22 cellular contexts compared by ENCODE assay signal in the genomic region with DNA sequence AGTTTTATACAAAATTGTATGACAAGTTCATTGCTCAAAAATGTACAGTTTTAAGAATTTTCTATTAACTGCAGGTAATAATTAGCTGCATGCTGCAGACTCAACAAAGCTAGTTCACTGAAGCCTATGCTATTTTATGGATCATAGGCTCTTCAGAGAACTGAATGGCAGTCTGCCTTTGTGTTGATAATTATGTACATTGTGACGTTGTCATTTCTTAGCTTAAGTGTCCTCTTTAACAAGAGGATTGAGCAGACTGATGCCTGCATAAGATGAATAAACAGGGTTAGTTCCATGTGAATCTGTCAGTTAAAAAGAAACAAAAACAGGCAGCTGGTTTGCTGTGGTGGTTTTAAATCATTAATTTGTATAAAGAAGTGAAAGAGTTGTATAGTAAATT.
DNase-seq lines count a peak whose midpoint lies in the region; ATAC-seq and TF ChIP-seq lines count a peak whose summit lies in the region.
"Had no signal": no experiment of that assay in that cellular context is flagged by ENCODE, and none has a peak within 500 bp of the region (broad histone marks: within the 10 kb centered on the region; RNA-seq: fewer than 3 reads in every experiment).

No MANE protein-coding gene starts in this region.

- TF ChIP-seq CTCF in neural cell (IDR thresholded peaks at IDR 0.05; ENCODE audit: poor library complexity, severe bottlenecking): no peak

- H4K20me1 ChIP-seq in neural cell (ENCODE audit: insufficient read depth): no peaks in the 10 kb centered on the region
- H4K20me1 ChIP-seq: BLaER1 had no signal

- H3K9me2 ChIP-seq in neural cell (ENCODE audit: insufficient read depth, low read length): no peaks in the 10 kb centered on the region

- H3K27me3 ChIP-seq in neural cell (ENCODE audit: insufficient read depth, low read depth, low read length): no peaks in the 10 kb centered on the region
- H3K27me3 ChIP-seq: BLaER1, sigmoid colon had no signal

- H3K27ac ChIP-seq in neural cell (ENCODE audit: low read length): peak overlapping the region; percentile 78
- H3K27ac ChIP-seq: BLaER1, left ventricle myocardium inferior, sigmoid colon had no signal

- peak overlapping the region; percentile 21 for H3K4me3 ChIP-seq in neural cell (ENCODE audit: low read length)
- H3K4me3 ChIP-seq: BLaER1, left ventricle myocardium inferior, sigmoid colon had no signal

- no peaks in the 10 kb centered on the region for H3K9me3 ChIP-seq in neural cell (ENCODE audit: low read length)
- H3K9me3 ChIP-seq: BLaER1, Caco-2, left ventricle myocardium inferior, sigmoid colon had no signal

- no peaks in the 10 kb centered on the region for H3F3A ChIP-seq in neural cell (ENCODE audit: insufficient read depth, low read length, poor library complexity, severe bottlenecking)

- DNase-seq in NCI-H1092 treated with DMSO at 0.1 percent for 48 hours (lab: John Stamatoyannopoulos, UW) (peak; percentile 82), NCI-H2081 treated with DMSO at 0.1 percent for 48 hours (lab: John Stamatoyannopoulos, UW) (peak; percentile 5), NCI-H69 (lab: John Stamatoyannopoulos, UW) (peak; percentile 87), AG08396 (ENCODE audit: low spot score) (no peak), COR-L47 (lab: John Stamatoyannopoulos, UW) (no peak)
- DNase-seq: activated B cell treated with CpG ODN at 0.5 μM for 24 hours; activated CD8-positive, alpha-beta memory T cell treated with anti-CD3 and anti-CD28 coated beads, Interleukin-2, amount 10 ng/mL, durations not matched to agents 7 days and 5 days; activated naive CD4-positive, alpha-beta T cell; activated T-cell treated with anti-CD3 and anti-CD28 coated beads, Interleukin-2, amount 50 U/mL, for 48 hours; Caco-2; GOT3; IMR-90; left ventricle myocardium inferior; NCI-H526; sigmoid colon; stimulated activated CD4-positive, alpha-beta T cell treated with anti-CD3 and anti-CD28 coated beads, Interleukin-4, amount 100 ng/mL, for 24 hours; substantia nigra; T-helper 1 cell had no signal

- peak overlapping the region; percentile 38 for H3K9ac ChIP-seq in neural cell (ENCODE audit: low read length)
- H3K9ac ChIP-seq: BLaER1 had no signal

- peak; percentile 92 for TF ChIP-seq EP300 in neural cell (conservative IDR thresholded peaks at IDR 0.05; ENCODE audit: poor library complexity, severe bottlenecking)

- H3K36me3 ChIP-seq in neural cell (ENCODE audit: insufficient read depth, low read length): peaks cover 16% of the 10 kb centered on the region

- H3K79me2 ChIP-seq in neural cell (replicated peaks; ENCODE audit: insufficient read depth, low read length): no peaks in the 10 kb centered on the region

- no peak overlapping the region for H3K4me2 ChIP-seq in neural cell (ENCODE audit: low read length)
- H3K4me2 ChIP-seq: BLaER1 had no signal

- ATAC-seq in HG02763 (IDR thresholded peaks at IDR 0.05; ENCODE audit: unreplicated experiment): no peak
- ATAC-seq: activated CD8-positive, alpha-beta memory T cell treated with anti-CD3 and anti-CD28 coated beads, Interleukin-2, amount 10 ng/mL, durations not matched to agents 7 days and 5 days; stimulated activated memory B cell treated with anti-CD40 and anti-IgM and Interleukin-4, amounts not matched to agents 10 μg/mL and 1 μg/mL and 100 μg/mL, for 72 hours had no signal

- TF ChIP-seq RAD21 in neural cell (conservative IDR thresholded peaks at IDR 0.05): no peak

- H2AFZ ChIP-seq in neural cell (ENCODE audit: low read depth, low read length): no peak overlapping the region

TF ChIP-seq in neural cell, 6 proteins besides CTCF, POLR2A, EP300 and RAD21:
- TF ChIP-seq, protein P1, sequence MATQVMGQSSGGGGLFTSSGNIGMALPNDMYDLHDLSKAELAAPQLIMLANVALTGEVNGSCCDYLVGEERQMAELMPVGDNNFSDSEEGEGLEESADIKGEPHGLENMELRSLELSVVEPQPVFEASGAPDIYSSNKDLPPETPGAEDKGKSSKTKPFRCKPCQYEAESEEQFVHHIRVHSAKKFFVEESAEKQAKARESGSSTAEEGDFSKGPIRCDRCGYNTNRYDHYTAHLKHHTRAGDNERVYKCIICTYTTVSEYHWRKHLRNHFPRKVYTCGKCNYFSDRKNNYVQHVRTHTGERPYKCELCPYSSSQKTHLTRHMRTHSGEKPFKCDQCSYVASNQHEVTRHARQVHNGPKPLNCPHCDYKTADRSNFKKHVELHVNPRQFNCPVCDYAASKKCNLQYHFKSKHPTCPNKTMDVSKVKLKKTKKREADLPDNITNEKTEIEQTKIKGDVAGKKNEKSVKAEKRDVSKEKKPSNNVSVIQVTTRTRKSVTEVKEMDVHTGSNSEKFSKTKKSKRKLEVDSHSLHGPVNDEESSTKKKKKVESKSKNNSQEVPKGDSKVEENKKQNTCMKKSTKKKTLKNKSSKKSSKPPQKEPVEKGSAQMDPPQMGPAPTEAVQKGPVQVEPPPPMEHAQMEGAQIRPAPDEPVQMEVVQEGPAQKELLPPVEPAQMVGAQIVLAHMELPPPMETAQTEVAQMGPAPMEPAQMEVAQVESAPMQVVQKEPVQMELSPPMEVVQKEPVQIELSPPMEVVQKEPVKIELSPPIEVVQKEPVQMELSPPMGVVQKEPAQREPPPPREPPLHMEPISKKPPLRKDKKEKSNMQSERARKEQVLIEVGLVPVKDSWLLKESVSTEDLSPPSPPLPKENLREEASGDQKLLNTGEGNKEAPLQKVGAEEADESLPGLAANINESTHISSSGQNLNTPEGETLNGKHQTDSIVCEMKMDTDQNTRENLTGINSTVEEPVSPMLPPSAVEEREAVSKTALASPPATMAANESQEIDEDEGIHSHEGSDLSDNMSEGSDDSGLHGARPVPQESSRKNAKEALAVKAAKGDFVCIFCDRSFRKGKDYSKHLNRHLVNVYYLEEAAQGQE (IDR thresholded peaks at IDR 0.05; ENCODE audit: borderline replicate concordance): no peak
- TF ChIP-seq POLR2AphosphoS5 (IDR thresholded peaks at IDR 0.05): peak; percentile 72
- TF ChIP-seq SMC3 (conservative IDR thresholded peaks at IDR 0.05; ENCODE audit: poor library complexity): peak; percentile 28
- TF ChIP-seq MXI1 (conservative IDR thresholded peaks at IDR 0.05; ENCODE audit: poor library complexity, severe bottlenecking): no peak
TF ChIP-seq in neural cell: peak in this region for 2.

Comparison
In these comparisons a context has a peak if more than half of its experiments do, and no peak if none do; other contexts are left out.
1. DNase-seq: peak in NCI-H1092 treated with DMSO at 0.1 percent for 48 hours (single experiment), NCI-H2081 treated with DMSO at 0.1 percent for 48 hours (single experiment) and NCI-H69 (single experiment); none in AG08396 (single experiment) and COR-L47 (single experiment).